ENCODE assay signal across 17 cellular contexts in genomic region chr7:68247566-68247965, GRCh38.
DNase-seq lines count a peak whose midpoint lies in the region; ATAC-seq, FAIRE-seq and TF ChIP-seq lines count a peak whose summit lies in the region.
"Had no signal": no experiment of that assay in that cellular context is flagged by ENCODE, and none has a peak within 500 bp of the region (broad histone marks: within the 10 kb centered on the region; RNA-seq: fewer than 3 reads in every experiment).

No MANE protein-coding gene starts in this region.

- peak overlapping the region; percentile 40 for H4K91ac ChIP-seq in H1 (replicated peaks; ENCODE audit: insufficient read length, low read length)

- H3K27ac Mint-ChIP-seq in immature natural killer cell = no peak overlapping the region
- H3K27ac Mint-ChIP-seq: CD4-positive, CD25-positive, alpha-beta regulatory T cell had no signal

- CTCF ChIA-PET in H1 (lab: Charles Lee; ENCODE audit: partially characterized antibody) = interaction anchor here (1.1 kb wide), 1 partner anchor 122 kb away, joined by 3 read pairs; no protein-coding TSS in a partner anchor

- H3K27me3 Mint-ChIP-seq in immature natural killer cell (ENCODE audit: low read depth in 3 of 3) = peaks cover 0 to 4% (median 2%) of the 10 kb centered on the region in 3 donors
- H3K27me3 Mint-ChIP-seq: CD4-positive, CD25-positive, alpha-beta regulatory T cell had no signal

- H3K23me2 ChIP-seq in H1 (ENCODE audit: low read depth, low read length) = peaks cover 3% of the 10 kb centered on the region; the same call in 1 of the 2 replicates

- peaks cover 0 to 56% (median 19%) of the 10 kb centered on the region in 6 donors for H3K9me3 Mint-ChIP-seq in immature natural killer cell

- H3K18ac ChIP-seq in H1 (ENCODE audit: extremely low read depth, low read length) = no peak overlapping the region; the same call in 1 of the 2 replicates

- H3K4me2 ChIP-seq in H1 (ENCODE audit: insufficient read depth in 1 of 2, low read depth in 2 of 2, low read length in 2 of 2) = no peak overlapping the region
- H3K4me2 ChIP-seq: BLaER1 treated with 17β-estradiol and CSF1 and Interleukin-3, amounts not matched to agents 10 nM and 100 nM had no signal

- no peak overlapping the region for H2BK15ac ChIP-seq in H1 (ENCODE audit: low read length)

- no peak overlapping the region for H2BK120ac ChIP-seq in H1 (replicated peaks; ENCODE audit: low read depth, low read length)

- H3K36me3 ChIP-seq in H1 (ENCODE audit: control insufficient read depth in 2 of 4, insufficient read depth in 4 of 4, low read length in 3 of 4) = no peaks in the 10 kb centered on the region
- H3K36me3 ChIP-seq: BLaER1 treated with 17β-estradiol and CSF1 and Interleukin-3, amounts not matched to agents 10 nM and 100 nM had no signal

- no peak overlapping the region for H2BK20ac ChIP-seq in H1 (ENCODE audit: low read length)

- in situ Hi-C loops in Caki2 (cut with HindIII; ENCODE audit: low pct_unique_long_range_greater_than_20kb, low sequenced_read_pairs) (no loop called here), GM13976 (cut with MboI; ENCODE audit: low sequenced_read_pairs, unreplicated experiment) (no loop called here)

- no peak for ATAC-seq in GM21825 (IDR thresholded peaks at IDR 0.05; ENCODE audit: unreplicated experiment)
- ATAC-seq: HCT116 had no signal

- H3K56ac ChIP-seq in H1 (replicated peaks; ENCODE audit: insufficient read length, low read depth, low read length) = no peak overlapping the region

- H3K23ac ChIP-seq in H1 (ENCODE audit: insufficient read length) = no peak overlapping the region

- no peak overlapping the region for H4K8ac ChIP-seq in H1 (ENCODE audit: extremely low read depth, insufficient read depth, low read length)

- H4K20me1 ChIP-seq in H1 (replicated peaks in 1 of 2; ENCODE audit: control insufficient read depth in 1 of 2, insufficient read depth in 2 of 2, low read length in 2 of 2) = no peaks in the 10 kb centered on the region
- H4K20me1 ChIP-seq: BLaER1 treated with 17β-estradiol and CSF1 and Interleukin-3, amounts not matched to agents 10 nM and 100 nM had no signal

- H3K4ac ChIP-seq in H1 (replicated peaks; ENCODE audit: insufficient read length, low read depth, low read length) = no peak overlapping the region

- H3K27me3 ChIP-seq in H1 (replicated peaks in 1 of 4; ENCODE audit: control insufficient read depth in 3 of 4, extremely low read depth in 1 of 4, insufficient read depth in 3 of 4, low read length in 3 of 4) = no peaks in the 10 kb centered on the region; a peak in 2 of 7 replicates
- H3K27me3 ChIP-seq: BLaER1 treated with 17β-estradiol and CSF1 and Interleukin-3, amounts not matched to agents 10 nM and 100 nM had no signal

- FAIRE-seq in H1 (lab: Jason Lieb, UNC) = no peak
- FAIRE-seq: G401.6, GM12892, GM19239 had no signal

- H3K9me3 ChIP-seq in H1 (ENCODE audit: insufficient read depth in 2 of 2, low read depth in 1 of 2, low read length in 1 of 2) = peaks cover 6 to 8% of the 10 kb centered on the region in 2 experiments; a peak in 2 of 4 replicates

- WGBS in H1 (ENCODE audit: extremely low coverage in 1 of 2, insufficient coverage in 1 of 2, insufficient read length in 1 of 2, insufficient replicate concordance in 2 of 2, low coverage in 1 of 2, low lambda C conversion rate in 2 of 2, missing lambda C conversion rate in 1 of 2), 2 experiments = 71% methylated on average over 2 of the region's 2 CpGs; no CpG with 5 or more reads in 1 of the 2 experiments

- H2AFZ ChIP-seq in H1 (ENCODE audit: low read length) = no peak overlapping the region

- peaks cover 7 to 22% (median 12%) of the 10 kb centered on the region in 4 experiments; a peak in 6 of 7 replicates for H3K4me1 ChIP-seq in H1 (replicated peaks in 1 of 4; ENCODE audit: control insufficient read depth in 3 of 4, insufficient read depth in 4 of 4, low read length in 3 of 4)
- H3K4me1 ChIP-seq: BLaER1 treated with 17β-estradiol and CSF1 and Interleukin-3, amounts not matched to agents 10 nM and 100 nM had no signal

- no peak for TF ChIP-seq RAD21 in H1 (IDR thresholded peaks at IDR 0.05 in 1 of 2, conservative IDR thresholded peaks at IDR 0.05 in 1 of 2; ENCODE audit: low read depth in 2 of 2, low read length in 2 of 2)

- H2AK5ac ChIP-seq in H1 (ENCODE audit: low read depth, low read length) = no peak overlapping the region

- H3K27ac ChIP-seq in H1 (ENCODE audit: low read depth, low read length) = no peak overlapping the region
- H3K27ac ChIP-seq: BLaER1 treated with 17β-estradiol and CSF1 and Interleukin-3, amounts not matched to agents 10 nM and 100 nM had no signal

- H2BK5ac ChIP-seq in H1 (ENCODE audit: low read depth, low read length) = no peak overlapping the region

- H2BK12ac ChIP-seq in H1 (ENCODE audit: low read depth, low read length) = peak overlapping the region; percentile 86; the same call in 1 of the 2 replicates

- H3K79me1 ChIP-seq in H1 (ENCODE audit: low read depth, low read length) = no peaks in the 10 kb centered on the region

- no peak overlapping the region for H3K4me3 Mint-ChIP-seq in immature natural killer cell
- H3K4me3 Mint-ChIP-seq: CD4-positive, CD25-positive, alpha-beta regulatory T cell had no signal

- no peaks in the 10 kb centered on the region for H3K79me2 ChIP-seq in H1 (ENCODE audit: control insufficient read depth in 1 of 2, insufficient read depth in 2 of 2, low read length in 2 of 2)

- TF ChIP-seq EP300 in H1 (IDR thresholded peaks at IDR 0.05; ENCODE audit: borderline replicate concordance in 1 of 2, low read depth in 2 of 2, low read length in 2 of 2) = no peak

- no peak overlapping the region for H3K9ac ChIP-seq in H1 (replicated peaks in 1 of 4; ENCODE audit: extremely low read depth in 1 of 4, low read depth in 3 of 4, low read length in 3 of 4)
- H3K9ac ChIP-seq: BLaER1 treated with 17β-estradiol and CSF1 and Interleukin-3, amounts not matched to agents 10 nM and 100 nM had no signal

- peaks cover 0 to 6% (median 4%) of the 10 kb centered on the region in 3 donors for H3K36me3 Mint-ChIP-seq in immature natural killer cell
- H3K36me3 Mint-ChIP-seq: CD4-positive, CD25-positive, alpha-beta regulatory T cell had no signal

- H3K4me1 Mint-ChIP-seq in immature natural killer cell = no peaks in the 10 kb centered on the region
- H3K4me1 Mint-ChIP-seq: CD4-positive, CD25-positive, alpha-beta regulatory T cell had no signal

- peak; percentile 90 for DNase-seq in Caki2 (ENCODE audit: low read depth)
- DNase-seq in H1 (ENCODE audit: low read depth in 1 of 2, low spot score in 2 of 2) = no peak
- peak; percentile 71 for DNase-seq in kidney glomerular epithelial cell (lab: John Stamatoyannopoulos, UW)
- DNase-seq in renal cortical epithelial cell (ENCODE audit: low read depth) = peak; percentile 54
- no peak for DNase-seq in immature natural killer cell
- no peak for DNase-seq in GM13976 (ENCODE audit: low spot score)
- no peak for DNase-seq in stimulated activated CD4-positive, alpha-beta T cell treated with anti-CD3 and anti-CD28 coated beads, Interleukin-2, amount 100 ng/mL, for 24 hours
- DNase-seq: 8988T; CD4-positive, CD25-positive, alpha-beta regulatory T cell; EL; IMR-90 had no signal

- no peak overlapping the region for H3K4me3 ChIP-seq in H1 (ENCODE audit: extremely low read depth in 1 of 4, insufficient read depth in 2 of 4, low read depth in 3 of 4, low read length in 4 of 4)
- H3K4me3 ChIP-seq: BLaER1 treated with 17β-estradiol and CSF1 and Interleukin-3, amounts not matched to agents 10 nM and 100 nM had no signal

- no peak overlapping the region for H4K5ac ChIP-seq in H1 (ENCODE audit: insufficient read length, low read depth, low read length)

- TF ChIP-seq CTCF in H1 (IDR thresholded peaks at IDR 0.05; ENCODE audit: control extremely low read depth in 1 of 3, insufficient read depth in 1 of 3, low read depth in 1 of 3, low read length in 3 of 3) (no peak), GM13976 (IDR thresholded peaks at IDR 0.05; ENCODE audit: borderline replicate concordance, control extremely low read depth, extremely low read depth, insufficient read depth, missing control alignments) (no peak)

- no peak for TF ChIP-seq POLR2A in H1 (IDR thresholded peaks at IDR 0.05; ENCODE audit: control extremely low read depth in 1 of 2, low read depth in 2 of 2, low read length in 2 of 2)

- POLR2A ChIA-PET in H1 (lab: Charles Lee; ENCODE audit: partially characterized antibody) = no interaction called here

- H3K14ac ChIP-seq in H1 (ENCODE audit: insufficient read length) = no peak overlapping the region

TF ChIP-seq in H1, 55 proteins besides CTCF, POLR2A, EP300 and RAD21:
- TF ChIP-seq JUND (IDR thresholded peaks at IDR 0.05; ENCODE audit: low read length) (no peak), YY1 (IDR thresholded peaks at IDR 0.05; ENCODE audit: low read depth, low read length) (no peak), CHD2 (IDR thresholded peaks at IDR 0.05; ENCODE audit: low read length) (no peak)

Comparison
In these comparisons a context has a peak if more than half of its experiments do, and no peak if none do; other contexts are left out.
1. DNase-seq: peak in Caki2 (single experiment), kidney glomerular epithelial cell (single experiment) and renal cortical epithelial cell (single experiment); none in H1 (0 of 2), immature natural killer cell (0 of 3), GM13976 (single experiment) and stimulated activated CD4-positive, alpha-beta T cell treated with anti-CD3 and anti-CD28 coated beads, Interleukin-2, amount 100 ng/mL, for 24 hours (0 of 2).